ENCODE assay signal across 20 cellular contexts in the genomic region with DNA sequence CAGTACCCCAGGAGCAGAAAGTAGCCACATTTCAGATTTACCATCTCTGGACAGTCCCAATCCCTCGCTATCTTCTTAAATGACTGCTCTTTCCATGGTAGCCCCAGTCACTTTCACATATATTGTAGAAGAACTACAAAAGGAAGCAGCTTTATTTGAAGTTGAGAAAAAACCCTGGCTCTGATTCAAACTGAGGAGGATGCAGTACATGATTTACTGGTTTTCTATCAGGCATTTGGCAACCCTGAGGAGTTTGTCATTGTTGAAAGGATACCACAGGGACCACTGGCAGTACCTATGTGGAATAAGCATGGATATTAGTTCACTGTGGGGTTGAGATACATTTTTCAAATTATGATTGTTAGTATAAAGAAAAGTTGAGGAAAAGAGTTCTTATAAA.
"Had no signal": no experiment of that assay in that cellular context is flagged by ENCODE, and none has a peak within 500 bp of the region (broad histone marks: within the 10 kb centered on the region; RNA-seq: fewer than 3 reads in every experiment).

No MANE protein-coding gene starts in this region.

- ATAC-seq: activated CD8-positive, alpha-beta T cell treated with anti-CD3 and anti-CD28 coated beads, Interleukin-2, amount 10 ng/mL, durations not matched to agents 7 days and 5 days; activated naive CD8-positive, alpha-beta T cell treated with anti-CD3 and anti-CD28 coated beads, Interleukin-2, amount 50 U/mL, for 24 hours; foreskin keratinocyte; left lung; naive thymus-derived CD8-positive, alpha-beta T cell; upper lobe of right lung had no signal

- DNase-seq: activated CD4-positive, alpha-beta T cell treated with anti-CD3 and anti-CD28 coated beads, Interleukin-2, amount 50 U/mL, for 1 hour; activated CD4-positive, CD25-positive, alpha-beta regulatory T cell treated with anti-CD3 and anti-CD28 coated beads, Interleukin-2, amount 50 U/mL, for 72 hours; activated CD8-positive, alpha-beta T cell treated with anti-CD3 and anti-CD28 coated beads, Interleukin-2, amount 10 ng/mL, durations not matched to agents 7 days and 5 days; activated gamma-delta T cell; activated naive CD4-positive, alpha-beta T cell treated with anti-CD3 and anti-CD28 coated beads, Interleukin-2, amount 50 U/mL, for 16 hours; activated naive CD8-positive, alpha-beta T cell treated with anti-CD3 and anti-CD28 coated beads, Interleukin-2, amount 50 U/mL, for 24 hours; foreskin keratinocyte; left lung; naive thymus-derived CD8-positive, alpha-beta T cell; ovary; stimulated activated CD4-positive, alpha-beta T cell treated with anti-CD3 and anti-CD28 coated beads, Interleukin-4, amount 100 ng/mL, for 24 hours; stimulated activated naive CD4-positive, alpha-beta T cell treated with Interleukin-2 at 50 U/mL for 16 hours; upper lobe of right lung; WERI-Rb-1 had no signal

- H3K4me3 ChIP-seq: ascending aorta, breast epithelium, coronary artery, left lung, lung, ovary, prostate gland, right atrium auricular region, upper lobe of right lung had no signal
